In the genomic region with DNA sequence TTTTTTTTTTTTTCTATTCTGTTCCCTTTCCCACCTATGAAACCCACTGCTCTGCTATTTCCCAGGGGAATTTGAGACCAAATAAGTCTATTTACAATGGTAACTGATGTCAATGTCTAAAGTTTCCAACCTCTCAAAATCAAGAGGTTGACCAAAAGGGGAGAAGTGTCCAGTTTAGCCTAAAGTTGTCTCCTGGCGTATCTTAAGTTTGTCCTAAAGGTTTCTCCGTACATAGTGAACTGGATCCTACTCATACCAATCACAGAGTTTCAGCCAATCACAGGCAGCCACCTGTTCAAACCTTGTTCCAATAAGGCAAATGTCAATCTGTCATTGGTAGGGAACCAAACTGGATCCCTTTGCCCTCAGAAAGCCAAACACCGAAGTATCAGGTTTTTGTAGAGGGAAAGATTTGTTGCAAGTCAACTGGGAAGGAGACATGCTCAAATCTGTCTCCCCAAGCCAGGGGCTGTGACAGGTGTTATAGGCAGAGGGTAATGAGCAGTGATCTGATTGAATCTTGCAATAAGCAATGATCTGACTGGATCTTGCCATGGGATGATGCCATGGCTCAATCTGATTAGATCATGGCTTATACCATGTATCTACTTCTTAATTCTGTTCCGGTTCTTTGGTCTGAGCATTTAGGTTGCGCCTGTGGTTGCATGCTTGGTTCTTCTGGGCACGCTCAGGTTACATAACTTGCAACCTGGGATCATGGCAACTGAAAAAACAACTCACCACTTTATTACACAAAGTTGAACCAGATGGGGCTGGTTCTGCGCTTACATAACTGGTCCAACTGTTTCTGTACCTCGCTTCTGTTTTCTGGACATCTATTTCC, we compare ENCODE assay signal across 8 cellular contexts. TPM values are rescaled to one million over a fixed set of nuclear protein-coding genes. Genes with fewer than 3 reads are reported as not detected.
DNase-seq lines count a peak whose midpoint lies in the region; ATAC-seq and TF ChIP-seq lines count a peak whose summit lies in the region.

No MANE protein-coding gene starts in this region.

- H3K27ac Mint-ChIP-seq in T-cell, result peak overlapping the region; percentile 93 to 95
- H3K27ac Mint-ChIP-seq in nephron, result peak overlapping the region; percentile 89 to 99 (median 92)

- peaks cover 41 to 57% (median 50%) of the 10 kb centered on the region in 3 donors for H3K4me1 Mint-ChIP-seq in T-cell
- peaks cover 44% of the 10 kb centered on the region for H3K4me1 Mint-ChIP-seq in nephron

- ATAC-seq in T-cell (replicated peaks in 1 of 4), result no peak
- ATAC-seq in GM19467 (IDR thresholded peaks at IDR 0.05; ENCODE audit: unreplicated experiment), result no peak
- ATAC-seq in GM18861 (IDR thresholded peaks at IDR 0.05; ENCODE audit: unreplicated experiment), result no peak

- H3K4me3 Mint-ChIP-seq in T-cell, result peak overlapping the region; percentile 78 to 87 (median 84)
- H3K4me3 Mint-ChIP-seq in nephron, result peak overlapping the region; percentile 92 to 97 (median 93)

- CTCF ChIA-PET in T-cell (lab: Charles Lee), result interaction anchor here in 1 of 2 donors (0.9 kb wide), 1 partner anchor 191 kb away, joined by 3 read pairs; a partner anchor contains a TSS

- TF ChIP-seq CTCF in epithelial cell of esophagus (IDR thresholded peaks at IDR 0.05; ENCODE audit: insufficient read depth, low read depth, low read length, missing control alignments) (no peak), nephron (IDR thresholded peaks at IDR 0.05; ENCODE audit: unreplicated experiment in 3 of 3) (no peak)

- H3K9me3 Mint-ChIP-seq in T-cell, result no peaks in the 10 kb centered on the region
- peaks cover under 1% of the 10 kb centered on the region for H3K9me3 Mint-ChIP-seq in nephron

- H3K27me3 Mint-ChIP-seq in T-cell (no peaks in the 10 kb centered on the region), nephron (ENCODE audit: low read depth) (no peaks in the 10 kb centered on the region)

- peak overlapping the region; percentile 69 for H3K4me3 ChIP-seq in epithelial cell of esophagus (ENCODE audit: low read length)

- DNase-seq in EL (peak; percentile 45), LoVo (ENCODE audit: low spot score) (peak; percentile 46), T-cell (peak in 2 of 34 experiments; percentile 15 to 22), epithelial cell of esophagus (ENCODE audit: low read depth) (peak; percentile 80), GDM1 (lab: John Stamatoyannopoulos, UW) (no peak)

- POLR2A ChIA-PET in T-cell (lab: Charles Lee), result no interaction called here

- H3K36me3 Mint-ChIP-seq in T-cell (no peaks in the 10 kb centered on the region), nephron (ENCODE audit: low read depth) (peaks cover 7% of the 10 kb centered on the region)

RNA-seq across cellular contexts. Expression of a gene that starts 1.1 kb away (rescaled TPM):
- 1 to 10 TPM; 3.3 to 7.9 (median 7.3) TPM for total RNA-seq in T-cell

RNA-seq across cellular contexts. Expression of a gene that starts 41.0 kb away (rescaled TPM):
- total RNA-seq in T-cell, result not detected

RNA-seq across cellular contexts. Expression of a gene that starts 59.8 kb away (rescaled TPM):
- total RNA-seq in T-cell, result not detected
